Comparison of ENCODE assay signal across 31 cellular contexts in genomic region chr17:74785981-74786360, GRCh38. TPM values are rescaled to one million over a fixed set of nuclear protein-coding genes. Genes with fewer than 3 reads are reported as not detected.
DNase-seq lines count a peak whose midpoint lies in the region; ATAC-seq and TF ChIP-seq lines count a peak whose summit lies in the region.
"Had no signal": no experiment of that assay in that cellular context is flagged by ENCODE, and none has a peak within 500 bp of the region (broad histone marks: within the 10 kb centered on the region; RNA-seq: fewer than 3 reads in every experiment).

No MANE protein-coding gene starts in this region.

- no peaks in the 10 kb centered on the region for H3K27me3 ChIP-seq in naive thymus-derived CD4-positive, alpha-beta T cell (ENCODE audit: control insufficient read depth in 2 of 2, insufficient read depth in 2 of 2, low read length in 2 of 2)
- H3K27me3 ChIP-seq: MG63, upper lobe of left lung had no signal

- no peak overlapping the region for H3K4me3 ChIP-seq in naive thymus-derived CD4-positive, alpha-beta T cell (ENCODE audit: low read length)
- H3K4me3 ChIP-seq: coronary artery, GM12878, MG63, skin epidermis, upper lobe of left lung had no signal

- peaks cover 6% of the 10 kb centered on the region for H3K36me3 Mint-ChIP-seq in activated CD4-positive, alpha-beta T cell treated with anti-CD3 and anti-CD28 coated beads for 36 hours (ENCODE audit: low read depth)
- H3K36me3 Mint-ChIP-seq in CD14-positive monocyte, result peaks cover 74 to 81% of the 10 kb centered on the region in 2 donors
- H3K36me3 Mint-ChIP-seq in activated CD8-positive, alpha-beta T cell treated with anti-CD3 and anti-CD28 coated beads for 36 hours (ENCODE audit: low read depth), result peaks cover 22% of the 10 kb centered on the region
- peaks cover 0 to 23% (median 17%) of the 10 kb centered on the region in 5 donors for H3K36me3 Mint-ChIP-seq in naive thymus-derived CD4-positive, alpha-beta T cell

- peaks cover 0 to 4% (median 4%) of the 10 kb centered on the region in 3 experiments for H3K36me3 ChIP-seq in naive thymus-derived CD4-positive, alpha-beta T cell (ENCODE audit: control insufficient read depth in 2 of 3, insufficient read depth in 3 of 3, low read length in 3 of 3)

- H3K9me3 Mint-ChIP-seq in activated CD4-positive, alpha-beta T cell treated with anti-CD3 and anti-CD28 coated beads for 36 hours (ENCODE audit: low read depth), result no peaks in the 10 kb centered on the region
- no peaks in the 10 kb centered on the region for H3K9me3 Mint-ChIP-seq in CD14-positive monocyte
- no peaks in the 10 kb centered on the region for H3K9me3 Mint-ChIP-seq in activated CD8-positive, alpha-beta T cell treated with anti-CD3 and anti-CD28 coated beads for 36 hours
- H3K9me3 Mint-ChIP-seq in naive thymus-derived CD4-positive, alpha-beta T cell, result no peaks in the 10 kb centered on the region
- H3K9me3 Mint-ChIP-seq: CD8-positive, alpha-beta memory T cell; effector memory CD8-positive, alpha-beta T cell; neural crest cell; stimulated activated naive B cell treated with anti-CD40 and anti-IgM and Interleukin-4, amounts not matched to agents 10 μg/mL and 1 μg/mL and 100 μg/mL, for 72 hours; T-helper 2 cell treated with Interferon-gamma antibody and Interleukin-4, amounts not matched to agents 5 μg/mL and 100 μg/mL, for 36 hours had no signal

- ATAC-seq in activated CD4-positive, alpha-beta T cell treated with anti-CD3 and anti-CD28 coated beads for 36 hours, result no peak
- ATAC-seq in activated CD8-positive, alpha-beta T cell treated with anti-CD3 and anti-CD28 coated beads for 36 hours, result no peak
- ATAC-seq in naive thymus-derived CD4-positive, alpha-beta T cell, result no peak
- no peak for ATAC-seq in HG02678 (IDR thresholded peaks at IDR 0.05; ENCODE audit: unreplicated experiment)
- no peak for ATAC-seq in GM19328 (IDR thresholded peaks at IDR 0.05; ENCODE audit: unreplicated experiment)
- ATAC-seq: effector memory CD8-positive, alpha-beta T cell; GM12878; left lobe of liver had no signal

- H3K27ac Mint-ChIP-seq in activated CD4-positive, alpha-beta T cell treated with anti-CD3 and anti-CD28 coated beads for 36 hours, result peak overlapping the region; percentile 76
- H3K27ac Mint-ChIP-seq in CD14-positive monocyte, result peak overlapping the region; percentile 93 to 100 (median 97)
- peak overlapping the region; percentile 47 for H3K27ac Mint-ChIP-seq in activated CD8-positive, alpha-beta T cell treated with anti-CD3 and anti-CD28 coated beads for 36 hours
- H3K27ac Mint-ChIP-seq in naive thymus-derived CD4-positive, alpha-beta T cell, result peak overlapping the region; percentile 53 to 94 (median 89)
- H3K27ac Mint-ChIP-seq: stimulated activated naive B cell treated with anti-CD40 and anti-IgM and Interleukin-4, amounts not matched to agents 10 μg/mL and 1 μg/mL and 100 μg/mL, for 72 hours had no signal

- POLR2A ChIA-PET in activated CD4-positive, alpha-beta T cell treated with anti-CD3 and anti-CD28 coated beads for 36 hours (lab: Charles Lee), result interaction anchor here (1.0 kb wide), 1 partner anchor 9 kb away, joined by 6 read pairs; the partner anchor contains the start of gene NAT9
- POLR2A ChIA-PET in activated CD8-positive, alpha-beta T cell treated with anti-CD3 and anti-CD28 coated beads for 36 hours (lab: Charles Lee), result no interaction called here
- POLR2A ChIA-PET in naive thymus-derived CD4-positive, alpha-beta T cell (lab: Charles Lee), result interaction anchor here (0.8 to 1.6 kb wide), 2 partner anchors 10 to 35 kb away, joined by 3 to 7 read pairs; partner anchors contain the start of gene NAT9
- POLR2A ChIA-PET in GM10248 (lab: Yijun Ruan, JAX), result no interaction called here

- intact Hi-C loops in activated CD4-positive, alpha-beta T cell treated with anti-CD3 and anti-CD28 coated beads for 36 hours (cut with DNase I, micrococcal nuclease), result no loop called here
- intact Hi-C loops in CD14-positive monocyte (cut with micrococcal nuclease), result no loop called here
- intact Hi-C loops in activated CD8-positive, alpha-beta T cell treated with anti-CD3 and anti-CD28 coated beads for 36 hours (cut with micrococcal nuclease), result no loop called here
- intact Hi-C loops in naive thymus-derived CD4-positive, alpha-beta T cell (cut with micrococcal nuclease), result no loop called here

- CTCF ChIA-PET in activated CD4-positive, alpha-beta T cell treated with anti-CD3 and anti-CD28 coated beads for 36 hours (lab: Charles Lee), result interaction anchor here (0.7 to 1.0 kb wide), 5 partner anchors 9 to 411 kb away, joined by 3 to 4 read pairs (median 3); partner anchors contain the start of gene NAT9
- CTCF ChIA-PET in activated CD8-positive, alpha-beta T cell treated with anti-CD3 and anti-CD28 coated beads for 36 hours (lab: Charles Lee), result interaction anchor here (0.8 to 6.2 kb wide), 8 partner anchors 9 to 128 kb away, joined by 3 to 51 read pairs (median 4); partner anchors contain the start of gene FDXR
- CTCF ChIA-PET in naive thymus-derived CD4-positive, alpha-beta T cell (lab: Charles Lee), result interaction anchor here (0.5 to 1.5 kb wide), 2 partner anchors 39 to 123 kb away, joined by 3 to 4 read pairs; no protein-coding TSS in a partner anchor
- CTCF ChIA-PET in GM10248 (lab: Yijun Ruan, JAX), result interaction anchor here (1.2 to 1.5 kb wide), 3 partner anchors 15 to 79 kb away, joined by 3 to 5 read pairs (median 3); no protein-coding TSS in a partner anchor

- H3K27me3 Mint-ChIP-seq in activated CD4-positive, alpha-beta T cell treated with anti-CD3 and anti-CD28 coated beads for 36 hours, result no peaks in the 10 kb centered on the region
- H3K27me3 Mint-ChIP-seq in CD14-positive monocyte (ENCODE audit: low read depth in 3 of 3), result no peaks in the 10 kb centered on the region
- H3K27me3 Mint-ChIP-seq in activated CD8-positive, alpha-beta T cell treated with anti-CD3 and anti-CD28 coated beads for 36 hours, result no peaks in the 10 kb centered on the region
- no peaks in the 10 kb centered on the region for H3K27me3 Mint-ChIP-seq in naive thymus-derived CD4-positive, alpha-beta T cell
- H3K27me3 Mint-ChIP-seq: CD8-positive, alpha-beta memory T cell; effector memory CD8-positive, alpha-beta T cell; stimulated activated naive B cell treated with anti-CD40 and anti-IgM and Interleukin-4, amounts not matched to agents 10 μg/mL and 1 μg/mL and 100 μg/mL, for 72 hours had no signal

- peaks cover 15 to 54% of the 10 kb centered on the region in 2 donors for H3K4me1 ChIP-seq in naive thymus-derived CD4-positive, alpha-beta T cell (ENCODE audit: control insufficient read depth in 2 of 2, insufficient read depth in 2 of 2, low read length in 2 of 2)

- peak overlapping the region; percentile 59 for H3K27ac ChIP-seq in naive thymus-derived CD4-positive, alpha-beta T cell (ENCODE audit: low read depth, low read length)
- H3K27ac ChIP-seq: coronary artery, parathyroid adenoma, upper lobe of left lung had no signal

- TF ChIP-seq CTCF in CD14-positive monocyte (IDR thresholded peaks at IDR 0.05) (no peak), GM10248 (IDR thresholded peaks at IDR 0.05; ENCODE audit: control extremely low read depth, extremely low read depth, low read depth, missing control alignments) (no peak)
- no peak for TF ChIP-seq CTCF in activated CD8-positive, alpha-beta T cell treated with anti-CD3 and anti-CD28 coated beads for 36 hours (IDR thresholded peaks at IDR 0.05)

- DNase-seq in activated CD4-positive, alpha-beta T cell treated with anti-CD3 and anti-CD28 coated beads for 36 hours, result no peak
- no peak for DNase-seq in activated CD4-positive, alpha-beta T cell treated with anti-CD3 and anti-CD28 coated beads, Interleukin-2, amount 50 U/mL, for 4 hours
- DNase-seq in CD14-positive monocyte (ENCODE audit: low spot score), result no peak
- DNase-seq in activated CD8-positive, alpha-beta T cell treated with anti-CD3 and anti-CD28 coated beads for 36 hours, result no peak
- no peak for DNase-seq in naive thymus-derived CD4-positive, alpha-beta T cell
- no peak for DNase-seq in GM10248 (ENCODE audit: extremely low spot score)
- DNase-seq: 8988T; caudate nucleus; CD8-positive, alpha-beta memory T cell; DMS 273 treated with DMSO at 0.1 percent for 48 hours; effector memory CD8-positive, alpha-beta T cell; erythroblast; glutamatergic neuron; MG63; NCI-H1105; NCI-H1930; NCI-H526; OCI-M1; stimulated activated naive B cell treated with anti-CD40 and anti-IgM and Interleukin-4, amounts not matched to agents 10 μg/mL and 1 μg/mL and 100 μg/mL, for 72 hours; substantia nigra; upper lobe of left lung had no signal

- no peak overlapping the region for H3K4me3 Mint-ChIP-seq in activated CD4-positive, alpha-beta T cell treated with anti-CD3 and anti-CD28 coated beads for 36 hours
- H3K4me3 Mint-ChIP-seq in CD14-positive monocyte, result peak overlapping the region in 1 of 2 donors; percentile 83
- H3K4me3 Mint-ChIP-seq in activated CD8-positive, alpha-beta T cell treated with anti-CD3 and anti-CD28 coated beads for 36 hours, result no peak overlapping the region
- H3K4me3 Mint-ChIP-seq in naive thymus-derived CD4-positive, alpha-beta T cell, result peak overlapping the region in 9 of 10 donors; percentile 12 to 83 (median 61)
- H3K4me3 Mint-ChIP-seq: CD8-positive, alpha-beta memory T cell; effector memory CD8-positive, alpha-beta T cell; neural crest cell; stimulated activated naive B cell treated with anti-CD40 and anti-IgM and Interleukin-4, amounts not matched to agents 10 μg/mL and 1 μg/mL and 100 μg/mL, for 72 hours had no signal

- no peaks in the 10 kb centered on the region for H3K9me3 ChIP-seq in naive thymus-derived CD4-positive, alpha-beta T cell (ENCODE audit: control insufficient read depth in 2 of 3, low read length in 3 of 3)
- H3K9me3 ChIP-seq: MG63, upper lobe of left lung had no signal

- H3K4me1 Mint-ChIP-seq in activated CD4-positive, alpha-beta T cell treated with anti-CD3 and anti-CD28 coated beads for 36 hours, result peaks cover 49% of the 10 kb centered on the region
- peaks cover 97% of the 10 kb centered on the region for H3K4me1 Mint-ChIP-seq in CD14-positive monocyte
- H3K4me1 Mint-ChIP-seq in activated CD8-positive, alpha-beta T cell treated with anti-CD3 and anti-CD28 coated beads for 36 hours (ENCODE audit: low read depth), result peaks cover 54% of the 10 kb centered on the region
- H3K4me1 Mint-ChIP-seq in naive thymus-derived CD4-positive, alpha-beta T cell, result peaks cover 56 to 78% (median 73%) of the 10 kb centered on the region in 7 donors

RNA-seq across cellular contexts. Expression of gene NAT9, which starts 9.8 kb away (rescaled TPM):
- total RNA-seq in activated CD4-positive, alpha-beta T cell treated with anti-CD3 and anti-CD28 coated beads for 36 hours, result 10 to 100 TPM; 23.7 to 39.6 TPM
- 1 to 10 TPM; 7.1 to 7.8 TPM for polyA plus RNA-seq in CD14-positive monocyte
- total RNA-seq in activated CD8-positive, alpha-beta T cell treated with anti-CD3 and anti-CD28 coated beads for 36 hours, result 10 to 100 TPM; 35.5 to 42.4 TPM
- total RNA-seq in naive thymus-derived CD4-positive, alpha-beta T cell, result 10 to 100 TPM; 41.4 to 78.8 (median 56.9) TPM
- 10 to 100 TPM; 16.8 to 37.9 TPM for polyA plus RNA-seq in naive thymus-derived CD4-positive, alpha-beta T cell

RNA-seq across cellular contexts. Expression of gene NHERF1, which starts 37.5 kb away (rescaled TPM):
- total RNA-seq in activated CD4-positive, alpha-beta T cell treated with anti-CD3 and anti-CD28 coated beads for 36 hours, result 100 to 1,000 TPM; 115 to 170 TPM
- 100 to 1,000 TPM; 131 to 149 TPM for polyA plus RNA-seq in CD14-positive monocyte
- total RNA-seq in activated CD8-positive, alpha-beta T cell treated with anti-CD3 and anti-CD28 coated beads for 36 hours, result 100 to 1,000 TPM; 143 to 150 TPM
- 100 to 1,000 TPM in 4 of 5 experiments, 10 to 100 TPM in 1; 93.1 to 279 (median 156) TPM for total RNA-seq in naive thymus-derived CD4-positive, alpha-beta T cell
- polyA plus RNA-seq in naive thymus-derived CD4-positive, alpha-beta T cell, result 100 to 1,000 TPM; 273 to 393 TPM

RNA-seq across cellular contexts. Expression of gene RAB37, which starts 48.9 kb away (rescaled TPM):
- 1 to 10 TPM; 2.7 to 3.5 TPM for total RNA-seq in activated CD4-positive, alpha-beta T cell treated with anti-CD3 and anti-CD28 coated beads for 36 hours
- 10 to 100 TPM; 26.8 to 40.9 TPM for polyA plus RNA-seq in CD14-positive monocyte
- 1 to 10 TPM; 6.6 to 6.7 TPM for total RNA-seq in activated CD8-positive, alpha-beta T cell treated with anti-CD3 and anti-CD28 coated beads for 36 hours
- total RNA-seq in naive thymus-derived CD4-positive, alpha-beta T cell, result 10 to 100 TPM; 23.6 to 58.5 (median 34.4) TPM
- 10 to 100 TPM; 30.4 to 30.7 TPM for polyA plus RNA-seq in naive thymus-derived CD4-positive, alpha-beta T cell
- total RNA-seq: H4, neural crest cell had no signal

Comparison
In these comparisons a context has a peak if more than half of its experiments do, and no peak if none do; other contexts are left out.
1. H3K27ac Mint-ChIP-seq: peak in every context shown above with its lines; median percentile 97 in CD14-positive monocyte; 89 in naive thymus-derived CD4-positive, alpha-beta T cell; 76 in activated CD4-positive, alpha-beta T cell treated with anti-CD3 and anti-CD28 coated beads for 36 hours; 47 in activated CD8-positive, alpha-beta T cell treated with anti-CD3 and anti-CD28 coated beads for 36 hours.
2. H3K4me3 Mint-ChIP-seq: peak in naive thymus-derived CD4-positive, alpha-beta T cell (9 of 10); none in activated CD4-positive, alpha-beta T cell treated with anti-CD3 and anti-CD28 coated beads for 36 hours (single experiment) and activated CD8-positive, alpha-beta T cell treated with anti-CD3 and anti-CD28 coated beads for 36 hours (single experiment).
3. POLR2A ChIA-PET loops: an anchor here in activated CD4-positive, alpha-beta T cell treated with anti-CD3 and anti-CD28 coated beads for 36 hours (1.0 kb wide) and naive thymus-derived CD4-positive, alpha-beta T cell (0.8 to 1.6 kb wide); none called in activated CD8-positive, alpha-beta T cell treated with anti-CD3 and anti-CD28 coated beads for 36 hours and GM10248.